ENCODE assay signal across 6 cellular contexts in genomic region chr22:37906364-37907008, GRCh38. TPM values are rescaled to one million over a fixed set of nuclear protein-coding genes. Genes with fewer than 3 reads are reported as not detected.
DNase-seq lines count a peak whose midpoint lies in the region; ATAC-seq and TF ChIP-seq lines count a peak whose summit lies in the region.

No MANE protein-coding gene starts in this region.

- intact Hi-C loops in esophagus muscularis mucosa (cut with DNase I), result no loop called here

- DNase-seq in activated CD4-positive, CD25-positive, alpha-beta regulatory T cell (lab: John Stamatoyannopoulos, UW), result no peak
- DNase-seq in T-helper 22 cell (ENCODE audit: low read depth) (peak; percentile 9), esophagus muscularis mucosa (ENCODE audit: extremely low spot score) (no peak), cerebellar nuclear complex (lab: John Stamatoyannopoulos, UW) (no peak)
- DNase-seq in stimulated activated CD4-positive, alpha-beta T cell treated with anti-CD3 and anti-CD28 coated beads, Interleukin-4, amount 100 ng/mL, for 4 hours, result peak; percentile 21 to 31

- no peak for TF ChIP-seq CTCF in esophagus muscularis mucosa (IDR thresholded peaks at IDR 0.05)

- peaks cover 38 to 67% (median 66%) of the 10 kb centered on the region in 4 donors for H3K4me1 ChIP-seq in esophagus muscularis mucosa

- no peak for TF ChIP-seq EP300 in esophagus muscularis mucosa (IDR thresholded peaks at IDR 0.05)

- ATAC-seq in activated CD4-positive, CD25-positive, alpha-beta regulatory T cell treated with anti-CD3 and anti-CD28 coated beads, Interleukin-2, amount 50 U/mL, for 24 hours, result peak; percentile 37 to 39

- peak overlapping the region; percentile 82 to 98 (median 93) for H3K4me3 ChIP-seq in esophagus muscularis mucosa

- H3K27me3 ChIP-seq in esophagus muscularis mucosa, result no peaks in the 10 kb centered on the region

- no peak for TF ChIP-seq POLR2A in esophagus muscularis mucosa (IDR thresholded peaks at IDR 0.05; ENCODE audit: low read depth)

- H3K27ac ChIP-seq in esophagus muscularis mucosa (replicated peaks in 1 of 4), result peak overlapping the region; percentile 95 to 96 (median 96)

- 1% methylated on average over 13 of the region's 75 CpGs for WGBS in esophagus muscularis mucosa

- H3K36me3 ChIP-seq in esophagus muscularis mucosa, result no peaks in the 10 kb centered on the region

- no peaks in the 10 kb centered on the region for H3K9me3 ChIP-seq in esophagus muscularis mucosa

RNA-seq across cellular contexts. Expression of gene MICALL1, which starts 0.4 kb away (rescaled TPM):
- total RNA-seq in esophagus muscularis mucosa, result 100 to 1,000 TPM in 1 of 4 donors, 10 to 100 TPM in 3; 51.2 to 136 (median 71.2) TPM

RNA-seq across cellular contexts. Expression of gene C22orf23, which starts 46.9 kb away (rescaled TPM):
- not detected for total RNA-seq in esophagus muscularis mucosa

RNA-seq across cellular contexts. Expression of gene POLR2F, which starts 47.0 kb away (rescaled TPM):
- total RNA-seq in esophagus muscularis mucosa, result 10 to 100 TPM; 45.7 to 93.0 (median 72.1) TPM

RNA-seq across cellular contexts. Expression of gene EIF3L, which starts 57.3 kb away (rescaled TPM):
- total RNA-seq in esophagus muscularis mucosa, result 100 to 1,000 TPM; 348 to 494 (median 425) TPM

Comparison
In these comparisons a context has a peak if more than half of its experiments do, and no peak if none do; other contexts are left out.
1. DNase-seq: peak in T-helper 22 cell (single experiment) and stimulated activated CD4-positive, alpha-beta T cell treated with anti-CD3 and anti-CD28 coated beads, Interleukin-4, amount 100 ng/mL, for 4 hours (2 of 2); none in activated CD4-positive, CD25-positive, alpha-beta regulatory T cell (0 of 4), esophagus muscularis mucosa (single experiment) and cerebellar nuclear complex (0 of 2).